ENCODE assay signal across 37 cellular contexts in the genomic region with DNA sequence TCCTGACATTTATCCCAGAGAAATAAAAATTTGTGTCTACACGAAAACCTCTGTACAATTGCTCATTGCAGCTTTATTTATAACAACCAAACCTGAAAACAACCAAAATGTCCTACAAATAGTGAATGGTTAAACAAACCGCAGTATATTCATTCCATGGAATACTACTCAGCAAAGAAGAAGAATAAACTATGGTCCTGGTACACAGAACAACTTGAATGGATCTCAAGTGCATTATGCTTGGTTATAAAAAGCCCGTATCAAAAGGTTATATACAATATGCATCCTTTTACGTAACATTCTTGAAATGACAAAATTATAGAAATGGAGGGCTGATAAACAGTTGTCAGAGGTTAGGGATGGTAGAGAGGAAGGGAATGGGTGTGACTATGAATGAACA.
"Had no signal": no experiment of that assay in that cellular context is flagged by ENCODE, and none has a peak within 500 bp of the region (broad histone marks: within the 10 kb centered on the region; RNA-seq: fewer than 3 reads in every experiment).

No MANE protein-coding gene starts in this region.

- FAIRE-seq: bronchial epithelial cell, TTC549 had no signal

- H3K9me3 ChIP-seq: ascending aorta had no signal

- H3K4me3 Mint-ChIP-seq: activated CD4-positive, alpha-beta memory T cell treated with anti-CD3 and anti-CD28 coated beads, Interleukin-2, amount 10 ng/mL, durations not matched to agents 7 days and 5 days; activated CD4-positive, alpha-beta T cell treated with anti-CD3 and anti-CD28 coated beads for 36 hours; activated CD4-positive, alpha-beta T cell treated with anti-CD3 and anti-CD28 coated beads, Interleukin-2, amount 10 ng/mL, durations not matched to agents 7 days and 5 days; activated CD8-positive, alpha-beta memory T cell treated with anti-CD3 and anti-CD28 coated beads, Interleukin-2, amount 10 ng/mL, durations not matched to agents 7 days and 5 days; activated naive CD4-positive, alpha-beta T cell treated with anti-CD3 and anti-CD28 coated beads, Interleukin-2, amount 10 ng/mL, durations not matched to agents 7 days and 5 days; activated naive CD4-positive, alpha-beta T cell treated with anti-CD3 and anti-CD28 coated beads, Interleukin-2, amount 50 U/mL, for 24 hours; activated naive CD8-positive, alpha-beta T cell; activated naive CD8-positive, alpha-beta T cell treated with anti-CD3 and anti-CD28 coated beads, Interleukin-2, amount 10 ng/mL, durations not matched to agents 7 days and 5 days; activated naive CD8-positive, alpha-beta T cell treated with anti-CD3 and anti-CD28 coated beads, Interleukin-2, amount 50 U/mL, for 24 hours; activated T-cell treated with anti-CD3 and anti-CD28 coated beads, Interleukin-2, amount 50 U/mL, for 24 hours; T-helper 1 cell treated with Interleukin-12 subunit alpha and Interleukin-12 subunit beta and Interleukin-4 antibody, amounts not matched to agents 30 μg/mL and 1 μg/mL, for 36 hours; T-helper 2 cell treated with Interferon-gamma antibody and Interleukin-4, amounts not matched to agents 5 μg/mL and 100 μg/mL, for 36 hours; WTC11 had no signal

- ATAC-seq: activated CD4-positive, alpha-beta T cell treated with anti-CD3 and anti-CD28 coated beads for 36 hours; activated CD4-positive, CD25-positive, alpha-beta regulatory T cell treated with anti-CD3 and anti-CD28 coated beads, Interleukin-2, amount 50 U/mL, for 24 hours; activated CD8-positive, alpha-beta memory T cell treated with anti-CD3 and anti-CD28 coated beads, Interleukin-2, amount 10 ng/mL, durations not matched to agents 7 days and 5 days; activated naive CD8-positive, alpha-beta T cell treated with anti-CD3 and anti-CD28 coated beads, Interleukin-2, amount 50 U/mL, for 24 hours; WTC11 had no signal

- H3K27ac ChIP-seq: ascending aorta, cardiac muscle cell, WERI-Rb-1 had no signal

- H3K36me3 ChIP-seq: cardiac muscle cell had no signal

- H3K27ac Mint-ChIP-seq: activated CD4-positive, alpha-beta memory T cell treated with anti-CD3 and anti-CD28 coated beads, Interleukin-2, amount 10 ng/mL, durations not matched to agents 7 days and 5 days; activated CD4-positive, alpha-beta T cell treated with anti-CD3 and anti-CD28 coated beads for 36 hours; activated CD4-positive, alpha-beta T cell treated with anti-CD3 and anti-CD28 coated beads, Interleukin-2, amount 10 ng/mL, durations not matched to agents 7 days and 5 days; activated CD8-positive, alpha-beta memory T cell treated with anti-CD3 and anti-CD28 coated beads, Interleukin-2, amount 10 ng/mL, durations not matched to agents 7 days and 5 days; activated naive CD4-positive, alpha-beta T cell treated with anti-CD3 and anti-CD28 coated beads, Interleukin-2, amount 10 ng/mL, durations not matched to agents 7 days and 5 days; activated naive CD4-positive, alpha-beta T cell treated with anti-CD3 and anti-CD28 coated beads, Interleukin-2, amount 50 U/mL, for 24 hours; activated naive CD8-positive, alpha-beta T cell treated with anti-CD3 and anti-CD28 coated beads, Interleukin-2, amount 10 ng/mL, durations not matched to agents 7 days and 5 days; activated naive CD8-positive, alpha-beta T cell treated with anti-CD3 and anti-CD28 coated beads, Interleukin-2, amount 50 U/mL, for 24 hours; activated T-cell treated with anti-CD3 and anti-CD28 coated beads, Interleukin-2, amount 50 U/mL, for 24 hours; activated T-helper 2 cell treated with anti-CD3 and anti-CD28 coated beads, Interferon-gamma antibody, Interleukin-2, Interleukin-4, amounts not matched to agents 10 μg/mL and 5 μg/mL and 100 μg/mL, durations not matched to agents 14 hours and 24 hours and 36 hours; brain; T-helper 1 cell treated with Interleukin-12 subunit alpha and Interleukin-12 subunit beta and Interleukin-4 antibody, amounts not matched to agents 30 μg/mL and 1 μg/mL, for 36 hours; T-helper 2 cell treated with Interferon-gamma antibody and Interleukin-4, amounts not matched to agents 5 μg/mL and 100 μg/mL, for 36 hours; WTC11 had no signal

- H3K4me3 ChIP-seq: ascending aorta, cardiac muscle cell had no signal

- DNase-seq: activated CD4-positive, alpha-beta memory T cell treated with anti-CD3 and anti-CD28 coated beads, Interleukin-2, amount 10 ng/mL, durations not matched to agents 7 days and 5 days; activated CD4-positive, alpha-beta T cell treated with anti-CD3 and anti-CD28 coated beads for 1 hour; activated CD4-positive, alpha-beta T cell treated with anti-CD3 and anti-CD28 coated beads for 36 hours; activated CD4-positive, alpha-beta T cell treated with anti-CD3 and anti-CD28 coated beads for 48 hours; activated CD4-positive, alpha-beta T cell treated with anti-CD3 and anti-CD28 coated beads, Interleukin-2, amount 10 ng/mL, durations not matched to agents 7 days and 5 days; activated CD4-positive, alpha-beta T cell treated with anti-CD3 and anti-CD28 coated beads, Interleukin-2, amount 50 U/mL, for 48 hours; activated CD4-positive, CD25-positive, alpha-beta regulatory T cell; activated CD8-positive, alpha-beta memory T cell treated with anti-CD3 and anti-CD28 coated beads for 24 hours; activated CD8-positive, alpha-beta memory T cell treated with anti-CD3 and anti-CD28 coated beads, Interleukin-2, amount 10 ng/mL, durations not matched to agents 7 days and 5 days; activated CD8-positive, alpha-beta memory T cell treated with anti-CD3 and anti-CD28 coated beads, Interleukin-2, amount 50 U/mL, for 48 hours; activated effector memory CD4-positive, alpha-beta T cell treated with Interleukin-2 at 50 U/mL for 16 hours; activated gamma-delta T cell; activated naive CD4-positive, alpha-beta T cell treated with anti-CD3 and anti-CD28 coated beads, Interleukin-2, amount 10 ng/mL, durations not matched to agents 7 days and 5 days; activated naive CD4-positive, alpha-beta T cell treated with Interleukin-2 at 50 U/mL for 16 hours; activated naive CD8-positive, alpha-beta T cell treated with anti-CD3 and anti-CD28 coated beads, Interleukin-2, amount 10 ng/mL, durations not matched to agents 7 days and 5 days; activated naive CD8-positive, alpha-beta T cell treated with anti-CD3 and anti-CD28 coated beads, Interleukin-2, amount 50 U/mL, for 24 hours; activated T-cell treated with anti-CD3 and anti-CD28 coated beads, Interleukin-2, amount 50 U/mL, for 24 hours; activated T-cell treated with anti-CD3 and anti-CD28 coated beads, Interleukin-2, amount 50 U/mL, for 48 hours; amygdala; anterior cingulate cortex; caudate nucleus; T-helper 1 cell; T-helper 2 cell; T-helper 9 cell; WERI-Rb-1 had no signal

- H3K27me3 ChIP-seq: ascending aorta, cardiac muscle cell had no signal

- H3K9me3 Mint-ChIP-seq: activated naive CD4-positive, alpha-beta T cell treated with anti-CD3 and anti-CD28 coated beads, Interleukin-2, amount 50 U/mL, for 24 hours had no signal

- H3K27me3 Mint-ChIP-seq: activated CD4-positive, alpha-beta memory T cell treated with anti-CD3 and anti-CD28 coated beads, Interleukin-2, amount 10 ng/mL, durations not matched to agents 7 days and 5 days; activated CD4-positive, alpha-beta T cell treated with anti-CD3 and anti-CD28 coated beads for 36 hours; activated CD4-positive, alpha-beta T cell treated with anti-CD3 and anti-CD28 coated beads, Interleukin-2, amount 10 ng/mL, durations not matched to agents 7 days and 5 days; activated CD8-positive, alpha-beta memory T cell treated with anti-CD3 and anti-CD28 coated beads, Interleukin-2, amount 10 ng/mL, durations not matched to agents 7 days and 5 days; activated naive CD4-positive, alpha-beta T cell treated with anti-CD3 and anti-CD28 coated beads, Interleukin-2, amount 10 ng/mL, durations not matched to agents 7 days and 5 days; activated naive CD4-positive, alpha-beta T cell treated with anti-CD3 and anti-CD28 coated beads, Interleukin-2, amount 50 U/mL, for 24 hours; activated naive CD8-positive, alpha-beta T cell; activated naive CD8-positive, alpha-beta T cell treated with anti-CD3 and anti-CD28 coated beads, Interleukin-2, amount 10 ng/mL, durations not matched to agents 7 days and 5 days; activated naive CD8-positive, alpha-beta T cell treated with anti-CD3 and anti-CD28 coated beads, Interleukin-2, amount 50 U/mL, for 24 hours; activated T-cell treated with anti-CD3 and anti-CD28 coated beads, Interleukin-2, amount 50 U/mL, for 24 hours had no signal
